In the genomic region with DNA sequence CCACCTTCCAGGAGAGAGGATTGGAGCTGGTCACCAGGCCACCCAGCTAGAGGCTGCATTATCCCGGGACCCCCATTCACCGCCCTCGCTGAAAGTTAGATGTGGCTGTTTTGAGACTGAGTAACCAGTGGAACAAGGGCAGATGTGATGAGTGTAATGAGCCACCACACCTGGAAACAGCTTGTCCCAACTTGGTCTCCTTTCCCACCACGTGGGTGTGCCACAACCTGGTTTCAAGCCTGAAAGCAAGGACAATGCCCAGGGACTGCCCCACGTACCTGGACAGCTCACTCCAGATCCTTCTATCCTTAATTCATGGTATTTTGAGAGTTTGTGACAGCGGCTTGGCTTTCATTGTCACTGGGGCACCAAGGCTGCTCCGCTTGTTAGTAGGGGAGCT, we compare ENCODE assay signal across 23 cellular contexts. TPM values are rescaled to one million over a fixed set of nuclear protein-coding genes. Genes with fewer than 3 reads are reported as not detected.
"Had no signal": no experiment of that assay in that cellular context is flagged by ENCODE, and none has a peak within 500 bp of the region (broad histone marks: within the 10 kb centered on the region; RNA-seq: fewer than 3 reads in every experiment).

No MANE protein-coding gene starts in this region.

- ATAC-seq: activated CD8-positive, alpha-beta memory T cell treated with anti-CD3 and anti-CD28 coated beads, Interleukin-2, amount 10 ng/mL, durations not matched to agents 7 days and 5 days; activated T-helper 17 cell treated with anti-CD3 and anti-CD28 coated beads, Interleukin-2, amount 50 U/mL, for 72 hours; stimulated activated memory B cell treated with anti-CD40 and anti-IgM and Interleukin-4, amounts not matched to agents 10 μg/mL and 1 μg/mL and 100 μg/mL, for 72 hours had no signal

- H3K27ac ChIP-seq: coronary artery, left ventricle myocardium inferior, neural progenitor cell, ovary, spleen, thoracic aorta had no signal

- H3K36me3 ChIP-seq: left ventricle myocardium inferior, neural progenitor cell, ovary, sigmoid colon, spleen, thoracic aorta had no signal

- H3K9me3 ChIP-seq: left ventricle myocardium inferior, ovary, sigmoid colon, SK-N-SH, spleen, thoracic aorta had no signal

- DNase-seq: activated CD4-positive, alpha-beta memory T cell treated with anti-CD3 and anti-CD28 coated beads, Interleukin-2, amount 10 ng/mL, durations not matched to agents 7 days and 5 days; activated CD4-positive, alpha-beta T cell treated with anti-CD3 and anti-CD28 coated beads for 48 hours; activated CD4-positive, CD25-positive, alpha-beta regulatory T cell; activated CD8-positive, alpha-beta memory T cell treated with anti-CD3 and anti-CD28 coated beads, Interleukin-2, amount 10 ng/mL, durations not matched to agents 7 days and 5 days; activated naive CD4-positive, alpha-beta T cell; activated naive CD8-positive, alpha-beta T cell treated with anti-CD3 and anti-CD28 coated beads for 36 hours; activated T-cell treated with anti-CD3 and anti-CD28 coated beads, Interleukin-2, amount 50 U/mL, for 1 hour; amniotic stem cell; central memory CD4-positive, alpha-beta T cell; foreskin fibroblast; kidney; left ventricle myocardium inferior; naive B cell; ovary; sigmoid colon; SK-N-SH; spleen; stimulated activated CD4-positive, alpha-beta T cell treated with anti-CD3 and anti-CD28 coated beads, Interleukin-4, amount 100 ng/mL, for 4 hours had no signal

- H3K4me3 ChIP-seq: coronary artery, left ventricle myocardium inferior, neural progenitor cell, ovary, sigmoid colon, spleen, thoracic aorta had no signal

- H3K27me3 ChIP-seq: neural progenitor cell, ovary, sigmoid colon, spleen had no signal

RNA-seq across cellular contexts. Expression of gene LGI4, which starts 7.0 kb away (rescaled TPM):
- total RNA-seq: activated CD8-positive, alpha-beta memory T cell treated with anti-CD3 and anti-CD28 coated beads, Interleukin-2, amount 10 ng/mL, durations not matched to agents 7 days and 5 days; activated naive CD8-positive, alpha-beta T cell treated with anti-CD3 and anti-CD28 coated beads for 36 hours had no signal

RNA-seq across cellular contexts. Expression of gene FXYD3, which starts 12.2 kb away (rescaled TPM):
- total RNA-seq: activated CD4-positive, alpha-beta memory T cell treated with anti-CD3 and anti-CD28 coated beads, Interleukin-2, amount 10 ng/mL, durations not matched to agents 7 days and 5 days; activated CD8-positive, alpha-beta memory T cell treated with anti-CD3 and anti-CD28 coated beads, Interleukin-2, amount 10 ng/mL, durations not matched to agents 7 days and 5 days; activated naive CD8-positive, alpha-beta T cell treated with anti-CD3 and anti-CD28 coated beads for 36 hours; activated T-helper 17 cell treated with anti-CD3 and anti-CD28 coated beads, Interleukin-2, amount 50 U/mL, for 72 hours; spleen had no signal
- polyA plus RNA-seq: SK-N-SH had no signal

RNA-seq across cellular contexts. Expression of gene FXYD7, which starts 15.2 kb away (rescaled TPM):
- total RNA-seq: left ventricle myocardium inferior, thoracic aorta had no signal
